8 cellular contexts compared by ENCODE assay signal in genomic region chr11:14422052-14422813, GRCh38.
DNase-seq lines count a peak whose midpoint lies in the region; ATAC-seq and TF ChIP-seq lines count a peak whose summit lies in the region.

No MANE protein-coding gene starts in this region.

- H3K56ac ChIP-seq in IMR-90 (ENCODE audit: extremely low read depth, insufficient read depth, low read length) = peak overlapping the region; percentile 94

- no peaks in the 10 kb centered on the region for H3K27me3 Mint-ChIP-seq in osteocyte (ENCODE audit: unreplicated experiment)
- no peaks in the 10 kb centered on the region for H3K27me3 Mint-ChIP-seq in activated CD4-positive, alpha-beta memory T cell treated with anti-CD3 and anti-CD28 coated beads, Interleukin-2, amount 10 ng/mL, durations not matched to agents 7 days and 5 days

- peak overlapping the region; percentile 67 for H3K27ac ChIP-seq in IMR-90 (ENCODE audit: insufficient read depth, low read length)

- peak overlapping the region; percentile 38 for H4K5ac ChIP-seq in IMR-90 (ENCODE audit: low read depth, low read length)

- TF ChIP-seq POLR2A in IMR-90 (IDR thresholded peaks at IDR 0.05; ENCODE audit: low read depth, low read length) = no peak

- TF ChIP-seq CTCF in IMR-90 (conservative IDR thresholded peaks at IDR 0.05; ENCODE audit: low read depth, low read length) = no peak
- TF ChIP-seq CTCF in osteocyte (IDR thresholded peaks at IDR 0.05) = no peak

- peak overlapping the region; percentile 98 for H3K4ac ChIP-seq in IMR-90 (ENCODE audit: low read depth, low read length)

- dilution Hi-C loops in IMR-90 (cut with HindIII; ENCODE audit: low sequenced_read_pairs, unreplicated experiment) = no loop called here

- H2BK20ac ChIP-seq in IMR-90 (ENCODE audit: low read depth, low read length) = peak overlapping the region; percentile 100

- no peaks in the 10 kb centered on the region for H3K36me3 ChIP-seq in IMR-90 (ENCODE audit: control insufficient read depth, insufficient read depth, low read length)

- H3K36me3 Mint-ChIP-seq in osteocyte (ENCODE audit: unreplicated experiment) = no peaks in the 10 kb centered on the region
- no peaks in the 10 kb centered on the region for H3K36me3 Mint-ChIP-seq in activated CD4-positive, alpha-beta memory T cell treated with anti-CD3 and anti-CD28 coated beads, Interleukin-2, amount 10 ng/mL, durations not matched to agents 7 days and 5 days (ENCODE audit: low read depth)

- H3K14ac ChIP-seq in IMR-90 (replicated peaks; ENCODE audit: low read depth, low read length) = peak overlapping the region; percentile 99

- H3K4me1 ChIP-seq in IMR-90 (ENCODE audit: control insufficient read depth, insufficient read depth, low read length) = peaks cover 22% of the 10 kb centered on the region

- H4K91ac ChIP-seq in IMR-90 (ENCODE audit: insufficient read depth, low read depth, low read length) = peak overlapping the region; percentile 98

- peak overlapping the region; percentile 53 for H3K18ac ChIP-seq in IMR-90 (ENCODE audit: low read depth, low read length)

- no peaks in the 10 kb centered on the region for H3K27me3 ChIP-seq in IMR-90 (ENCODE audit: control insufficient read depth, insufficient read depth, low read length)

- DNase-seq in AG08396 (ENCODE audit: low spot score) (peak; percentile 93), IMR-90 (peak; percentile 100), UCSD-AML1 (lab: John Stamatoyannopoulos, UW; ENCODE audit: unreplicated experiment) (peak; percentile 24), glomerular visceral epithelial cell (ENCODE audit: extremely low spot score) (peak; percentile 99), osteocyte (ENCODE audit: extremely low spot score, unreplicated experiment) (peak; percentile 96), SKM-1 treated with dmso at 0.1 percent for 144 hours (lab: John Stamatoyannopoulos, UW; ENCODE audit: unreplicated experiment) (no peak)
- DNase-seq in activated CD4-positive, alpha-beta memory T cell treated with anti-CD3 and anti-CD28 coated beads, Interleukin-2, amount 10 ng/mL, durations not matched to agents 7 days and 5 days = no peak

- H3K79me1 ChIP-seq in IMR-90 (ENCODE audit: low read depth in 1 of 2, low read length in 2 of 2) = peaks cover 0 to 13% of the 10 kb centered on the region in 2 experiments; a peak in 1 of 4 replicates

- H3K27ac Mint-ChIP-seq in osteocyte (ENCODE audit: unreplicated experiment) = no peak overlapping the region
- no peak overlapping the region for H3K27ac Mint-ChIP-seq in activated CD4-positive, alpha-beta memory T cell treated with anti-CD3 and anti-CD28 coated beads, Interleukin-2, amount 10 ng/mL, durations not matched to agents 7 days and 5 days

- H2BK120ac ChIP-seq in IMR-90 (ENCODE audit: low read depth, low read length) = peak overlapping the region; percentile 100

- CTCF ChIA-PET in IMR-90 (lab: Yijun Ruan, JAX) = interaction anchor here (1.2 to 2.3 kb wide), 3 partner anchors 9 to 122 kb away, joined by 4 to 6 read pairs (median 5); no protein-coding TSS in a partner anchor
- CTCF ChIA-PET in activated CD4-positive, alpha-beta memory T cell treated with anti-CD3 and anti-CD28 coated beads, Interleukin-2, amount 10 ng/mL, durations not matched to agents 7 days and 5 days (lab: Charles Lee) = interaction anchor here (1.1 to 1.7 kb wide), 4 partner anchors 10 to 122 kb away, joined by 3 to 7 read pairs (median 4); no protein-coding TSS in a partner anchor

- no peaks in the 10 kb centered on the region for H3K9me3 Mint-ChIP-seq in osteocyte (ENCODE audit: unreplicated experiment)
- H3K9me3 Mint-ChIP-seq in activated CD4-positive, alpha-beta memory T cell treated with anti-CD3 and anti-CD28 coated beads, Interleukin-2, amount 10 ng/mL, durations not matched to agents 7 days and 5 days = no peaks in the 10 kb centered on the region

- TF ChIP-seq RAD21 in IMR-90 (IDR thresholded peaks at IDR 0.05; ENCODE audit: low read length) = 0 out of 2 replicates have a peak, but pooled peaks have one; percentile 17

- peak overlapping the region; percentile 98; the same call in 2 of the 3 replicates for H2BK15ac ChIP-seq in IMR-90 (ENCODE audit: low read depth, low read length)

- H3K9me3 ChIP-seq in IMR-90 (ENCODE audit: control insufficient read depth, insufficient read depth, low read length) = no peaks in the 10 kb centered on the region

- peak overlapping the region; percentile 81 for H2AK5ac ChIP-seq in IMR-90 (ENCODE audit: low read depth, low read length)

- intact Hi-C loops in IMR-90 (cut with micrococcal nuclease) = loop anchor here (2.0 to 5.0 kb wide), 2 partner anchors 40 to 63 kb away; partner anchors contain the start of gene RRAS2

- in situ Hi-C loops in IMR-90 (cut with MboI; ENCODE audit: low sequenced_read_pairs) = no loop called here

- H4K20me1 ChIP-seq in IMR-90 (ENCODE audit: insufficient read depth, low read length) = no peaks in the 10 kb centered on the region

- H3K4me3 ChIP-seq in IMR-90 (ENCODE audit: insufficient read depth, low read depth, low read length) = no peak overlapping the region

- H4K8ac ChIP-seq in IMR-90 (ENCODE audit: low read depth in 2 of 2, low read length in 2 of 2) = peak overlapping the region; percentile 94 to 96

- peak overlapping the region; percentile 40 for H3K4me2 ChIP-seq in IMR-90 (ENCODE audit: low read depth, low read length)

- peak overlapping the region; percentile 83 for H2AFZ ChIP-seq in IMR-90 (replicated peaks; ENCODE audit: low read length, poor library complexity)

- peak overlapping the region; percentile 85 for H2AK9ac ChIP-seq in IMR-90 (replicated peaks; ENCODE audit: low read depth, low read length, poor library complexity)

- peak overlapping the region; percentile 93 for H3K23ac ChIP-seq in IMR-90 (ENCODE audit: low read depth, low read length)

- H2BK5ac ChIP-seq in IMR-90 (ENCODE audit: low read depth, low read length, poor library complexity, severe bottlenecking) = peak overlapping the region; percentile 92

- H3K4me3 Mint-ChIP-seq in osteocyte (ENCODE audit: unreplicated experiment) = no peak overlapping the region
- H3K4me3 Mint-ChIP-seq in activated CD4-positive, alpha-beta memory T cell treated with anti-CD3 and anti-CD28 coated beads, Interleukin-2, amount 10 ng/mL, durations not matched to agents 7 days and 5 days = no peak overlapping the region

- peaks cover 18% of the 10 kb centered on the region for H3K9me1 ChIP-seq in IMR-90 (ENCODE audit: insufficient read depth, low read length)

- BruUV-seq in IMR-90 (replicated peaks; lab: Mats Ljungman, UMichigan) = no TSS peak

- POLR2A ChIA-PET in IMR-90 (lab: Charles Lee; ENCODE audit: unreplicated experiment) = interaction anchor here (0.6 to 1.1 kb wide), 4 partner anchors 10 to 65 kb away, joined by 3 to 5 read pairs (median 4); no protein-coding TSS in a partner anchor
- POLR2A ChIA-PET in activated CD4-positive, alpha-beta memory T cell treated with anti-CD3 and anti-CD28 coated beads, Interleukin-2, amount 10 ng/mL, durations not matched to agents 7 days and 5 days (lab: Charles Lee) = interaction anchor here (1.3 kb wide), 1 partner anchor 9 kb away, joined by 4 read pairs; no protein-coding TSS in a partner anchor

- peak; percentile 89 for ATAC-seq in IMR-90 (ENCODE audit: low read depth)
- ATAC-seq in HG03460 (IDR thresholded peaks at IDR 0.05; ENCODE audit: unreplicated experiment) = no peak

- WGBS in IMR-90 (ENCODE audit: extremely low coverage in 2 of 2, insufficient read length in 1 of 2), 2 experiments = 0% methylated on average over 2 of the region's 15 CpGs; no CpG with 5 or more reads in 1 of the 2 experiments

- peak overlapping the region; percentile 4; the same call in 1 of the 2 replicates for H3K9ac ChIP-seq in IMR-90 (ENCODE audit: low read depth, low read length)

- H3K4me1 Mint-ChIP-seq in osteocyte (ENCODE audit: unreplicated experiment) = peaks cover 35% of the 10 kb centered on the region
- peaks cover 8% of the 10 kb centered on the region for H3K4me1 Mint-ChIP-seq in activated CD4-positive, alpha-beta memory T cell treated with anti-CD3 and anti-CD28 coated beads, Interleukin-2, amount 10 ng/mL, durations not matched to agents 7 days and 5 days

TF ChIP-seq in IMR-90, 13 proteins besides CTCF, POLR2A, EP300 and RAD21 (continues in another document):
- 0 out of 2 replicates have a peak, but pooled peaks have one; percentile 55 for TF ChIP-seq MXI1 (IDR thresholded peaks at IDR 0.05; ENCODE audit: borderline replicate concordance, low read depth, low read length)
- peak; percentile 95 for TF ChIP-seq NFE2L2 (IDR thresholded peaks at IDR 0.05; ENCODE audit: low read depth, low read length)
- peak; percentile 90 for TF ChIP-seq RCOR1 (IDR thresholded peaks at IDR 0.05; ENCODE audit: insufficient replicate concordance, low read length)
- TF ChIP-seq RFX5 (IDR thresholded peaks at IDR 0.05; ENCODE audit: low read depth, low read length) = no peak
- no peak for TF ChIP-seq SMC3 (IDR thresholded peaks at IDR 0.05; ENCODE audit: low read depth, low read length)
- no peak; the same call in none of the 2 replicates for TF ChIP-seq BHLHE40 (IDR thresholded peaks at IDR 0.05; ENCODE audit: low read depth, low read length)
- peak; percentile 82 for TF ChIP-seq MAFK (IDR thresholded peaks at IDR 0.05; ENCODE audit: low read depth, low read length)
- no peak for TF ChIP-seq CHD1 (IDR thresholded peaks at IDR 0.05; ENCODE audit: low read depth, low read length)
- peak; percentile 86 for TF ChIP-seq FOS (IDR thresholded peaks at IDR 0.05; ENCODE audit: low read depth, low read length)
- peak; percentile 67; the same call in 1 of the 2 replicates for TF ChIP-seq MAZ (IDR thresholded peaks at IDR 0.05; ENCODE audit: borderline replicate concordance, low read depth, low read length)
- TF ChIP-seq CEBPB (IDR thresholded peaks at IDR 0.05; ENCODE audit: low read depth, low read length) = peak; percentile 27; the same call in 1 of the 2 replicates
- TF ChIP-seq, protein P1, sequence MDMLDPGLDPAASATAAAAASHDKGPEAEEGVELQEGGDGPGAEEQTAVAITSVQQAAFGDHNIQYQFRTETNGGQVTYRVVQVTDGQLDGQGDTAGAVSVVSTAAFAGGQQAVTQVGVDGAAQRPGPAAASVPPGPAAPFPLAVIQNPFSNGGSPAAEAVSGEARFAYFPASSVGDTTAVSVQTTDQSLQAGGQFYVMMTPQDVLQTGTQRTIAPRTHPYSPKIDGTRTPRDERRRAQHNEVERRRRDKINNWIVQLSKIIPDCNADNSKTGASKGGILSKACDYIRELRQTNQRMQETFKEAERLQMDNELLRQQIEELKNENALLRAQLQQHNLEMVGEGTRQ (IDR thresholded peaks at IDR 0.05; ENCODE audit: low read depth, low read length) = peak; percentile 64; the same call in 1 of the 2 replicates

Comparison
In these comparisons a context has a peak if more than half of its experiments do, and no peak if none do; other contexts are left out.
1. DNase-seq: peak in AG08396 (single experiment), IMR-90 (single experiment), UCSD-AML1 (single experiment), glomerular visceral epithelial cell (single experiment) and osteocyte (single experiment); none in SKM-1 treated with dmso at 0.1 percent for 144 hours (single experiment) and activated CD4-positive, alpha-beta memory T cell treated with anti-CD3 and anti-CD28 coated beads, Interleukin-2, amount 10 ng/mL, durations not matched to agents 7 days and 5 days (single experiment).